In the genomic region with DNA sequence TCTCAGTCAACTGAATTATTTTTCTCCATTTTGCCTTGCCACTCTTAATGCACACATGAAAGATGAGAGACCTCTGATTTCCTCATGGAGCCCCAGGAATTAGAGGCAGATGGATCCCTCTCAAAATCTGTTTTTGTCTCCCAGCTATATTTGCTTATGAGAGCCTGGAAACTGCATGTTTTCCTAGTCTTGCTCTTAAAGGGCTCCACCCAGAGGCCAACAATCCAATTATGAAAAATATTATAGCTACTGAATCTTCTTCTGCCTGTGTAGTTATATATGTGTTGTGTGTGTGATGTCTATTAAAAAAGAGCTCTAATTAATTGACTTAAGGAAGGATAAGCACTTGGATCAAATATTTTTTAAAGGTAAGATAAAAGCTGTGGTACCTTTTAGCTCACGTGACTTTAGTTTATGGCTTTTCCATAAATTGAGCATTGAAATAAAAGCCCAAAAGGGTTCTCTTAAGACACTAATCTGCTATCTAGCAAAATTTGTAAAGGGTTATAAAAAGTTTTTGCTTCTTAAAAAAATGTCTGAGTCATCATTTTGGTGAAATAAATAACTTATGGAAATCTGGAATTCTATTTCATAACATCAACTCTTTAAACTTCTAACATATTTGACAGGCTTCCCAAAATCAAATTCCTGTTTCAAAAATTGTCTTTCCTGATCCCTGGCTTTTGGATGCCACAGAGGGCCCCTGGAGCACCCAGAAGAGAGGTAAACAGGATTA, we compare ENCODE assay signal across 10 cellular contexts. TPM values are rescaled to one million over a fixed set of nuclear protein-coding genes. Genes with fewer than 3 reads are reported as not detected.
A peak's percentile ranks its signal among the peaks of the same experiment; 100 is the strongest.
DNase-seq lines count a peak whose midpoint lies in the region; ATAC-seq and TF ChIP-seq lines count a peak whose summit lies in the region.
"Had no signal": no experiment of that assay in that cellular context is flagged by ENCODE, and none has a peak within 500 bp of the region (broad histone marks: within the 10 kb centered on the region; RNA-seq: fewer than 3 reads in every experiment).

No MANE protein-coding gene starts in this region.

- H2AFZ ChIP-seq in neural progenitor cell (replicated peaks), result no peak overlapping the region

- H3K4me3 ChIP-seq in neural progenitor cell (no peak overlapping the region), stomach (no peak overlapping the region)

- H3F3A ChIP-seq in neural progenitor cell (ENCODE audit: low read depth), result no peaks in the 10 kb centered on the region

- no peaks in the 10 kb centered on the region for H3K27me3 ChIP-seq in neural progenitor cell
- no peaks in the 10 kb centered on the region for H3K27me3 ChIP-seq in stomach

- no peaks in the 10 kb centered on the region for H3K36me3 Mint-ChIP-seq in neural progenitor cell
- H3K36me3 Mint-ChIP-seq: activated CD8-positive, alpha-beta memory T cell treated with anti-CD3 and anti-CD28 coated beads, Interleukin-2, amount 10 ng/mL, durations not matched to agents 7 days and 5 days; CD14-positive monocyte had no signal

- H3K4me1 ChIP-seq in neural progenitor cell (no peaks in the 10 kb centered on the region), stomach (no peaks in the 10 kb centered on the region)

- no peak overlapping the region for H3K4me3 Mint-ChIP-seq in neural progenitor cell
- H3K4me3 Mint-ChIP-seq in stimulated activated naive CD8-positive, alpha-beta T cell treated with anti-CD3 and anti-CD28 coated beads, Interleukin-15, amount 100 ng/mL, for 72 hours, result no peak overlapping the region
- H3K4me3 Mint-ChIP-seq: activated CD8-positive, alpha-beta memory T cell treated with anti-CD3 and anti-CD28 coated beads, Interleukin-2, amount 10 ng/mL, durations not matched to agents 7 days and 5 days; CD14-positive monocyte had no signal

- TF ChIP-seq CTCF in VCaP (conservative IDR thresholded peaks at IDR 0.05) (peak; percentile 89), neural progenitor cell (IDR thresholded peaks at IDR 0.05) (peak; percentile 7), stomach (IDR thresholded peaks at IDR 0.05) (no peak)

- H3K27me3 Mint-ChIP-seq in neural progenitor cell (ENCODE audit: insufficient read depth, low read depth), result peaks cover 3% of the 10 kb centered on the region
- no peaks in the 10 kb centered on the region for H3K27me3 Mint-ChIP-seq in stimulated activated naive CD8-positive, alpha-beta T cell treated with anti-CD3 and anti-CD28 coated beads, Interleukin-15, amount 100 ng/mL, for 72 hours

- H3K9me3 Mint-ChIP-seq in neural progenitor cell, result peaks cover 3% of the 10 kb centered on the region
- peaks cover 0 to 19% of the 10 kb centered on the region in 2 donors for H3K9me3 Mint-ChIP-seq in stimulated activated naive CD8-positive, alpha-beta T cell treated with anti-CD3 and anti-CD28 coated beads, Interleukin-15, amount 100 ng/mL, for 72 hours

- no peak overlapping the region for H3K9ac ChIP-seq in neural progenitor cell

- TF ChIP-seq EP300 in stomach (IDR thresholded peaks at IDR 0.05), result no peak

- peaks cover 6% of the 10 kb centered on the region for H3K4me1 Mint-ChIP-seq in neural progenitor cell
- no peaks in the 10 kb centered on the region for H3K4me1 Mint-ChIP-seq in stimulated activated naive CD8-positive, alpha-beta T cell treated with anti-CD3 and anti-CD28 coated beads, Interleukin-15, amount 100 ng/mL, for 72 hours
- H3K4me1 Mint-ChIP-seq: activated CD8-positive, alpha-beta memory T cell treated with anti-CD3 and anti-CD28 coated beads, Interleukin-2, amount 10 ng/mL, durations not matched to agents 7 days and 5 days; CD14-positive monocyte had no signal

- no peak overlapping the region for H3K4me2 ChIP-seq in neural progenitor cell

- no peak for ATAC-seq in stimulated activated naive CD8-positive, alpha-beta T cell treated with anti-CD3 and anti-CD28 coated beads, Interleukin-15, amount 100 ng/mL, for 72 hours
- ATAC-seq: activated CD8-positive, alpha-beta memory T cell treated with anti-CD3 and anti-CD28 coated beads, Interleukin-2, amount 10 ng/mL, durations not matched to agents 7 days and 5 days had no signal

- H3K27ac Mint-ChIP-seq in neural progenitor cell, result no peak overlapping the region
- H3K27ac Mint-ChIP-seq in stimulated activated naive CD8-positive, alpha-beta T cell treated with anti-CD3 and anti-CD28 coated beads, Interleukin-15, amount 100 ng/mL, for 72 hours, result no peak overlapping the region
- H3K27ac Mint-ChIP-seq: activated CD8-positive, alpha-beta memory T cell treated with anti-CD3 and anti-CD28 coated beads, Interleukin-2, amount 10 ng/mL, durations not matched to agents 7 days and 5 days; CD14-positive monocyte had no signal

- intact Hi-C loops in stomach (cut with DNase I; ENCODE audit: low total_unique reads), result no loop called here

- 77 to 88% (median 84%) methylated on average over 1 of the region's 1 CpG for WGBS in stomach, 5 donors

- TF ChIP-seq POLR2A in stomach (IDR thresholded peaks at IDR 0.05), result no peak

- H4K20me1 ChIP-seq in neural progenitor cell (ENCODE audit: low read depth), result no peaks in the 10 kb centered on the region

- peak overlapping the region; percentile 26 for H3K27ac ChIP-seq in VCaP
- H3K27ac ChIP-seq in neural progenitor cell, result no peak overlapping the region
- no peak overlapping the region for H3K27ac ChIP-seq in stomach

- no peaks in the 10 kb centered on the region for H3K36me3 ChIP-seq in neural progenitor cell
- no peaks in the 10 kb centered on the region for H3K36me3 ChIP-seq in stomach

- H3K79me2 ChIP-seq in neural progenitor cell (ENCODE audit: low read depth), result no peaks in the 10 kb centered on the region

- peak; percentile 3 for DNase-seq in SKM-1 (lab: John Stamatoyannopoulos, UW; ENCODE audit: unreplicated experiment)
- DNase-seq in SKM-1 treated with dmso at 0.1 percent for 144 hours (lab: John Stamatoyannopoulos, UW; ENCODE audit: unreplicated experiment), result no peak
- peak; percentile 86 for DNase-seq in NCI-H1694 treated with DMSO at 0.1 percent for 48 hours (lab: John Stamatoyannopoulos, UW)
- no peak for DNase-seq in neural progenitor cell (ENCODE audit: low spot score)
- DNase-seq in stimulated activated naive CD8-positive, alpha-beta T cell treated with anti-CD3 and anti-CD28 coated beads, Interleukin-15, amount 100 ng/mL, for 72 hours, result no peak
- DNase-seq in stomach, result no peak
- DNase-seq in dedifferentiated amniotic fluid mesenchymal stem cell (ENCODE audit: extremely low spot score), result no peak
- DNase-seq: activated CD8-positive, alpha-beta memory T cell treated with anti-CD3 and anti-CD28 coated beads, Interleukin-2, amount 10 ng/mL, durations not matched to agents 7 days and 5 days had no signal

- no peaks in the 10 kb centered on the region for H3K9me3 ChIP-seq in neural progenitor cell (ENCODE audit: low read depth)
- peaks cover 0 to 25% (median 14%) of the 10 kb centered on the region in 4 donors for H3K9me3 ChIP-seq in stomach

RNA-seq across cellular contexts. Expression of a gene that starts 31.2 kb away (rescaled TPM):
- total RNA-seq in neural progenitor cell (ENCODE audit: low replicate concordance) (not detected in 2 replicates), stomach (under 1 TPM in 2 of 5 donors, not detected in 3; 0.18 to 0.29 TPM)
- under 1 TPM in 2 of 3 donors, not detected in 1; 0.05 to 0.06 TPM for polyA plus RNA-seq in stomach
- total RNA-seq: activated CD8-positive, alpha-beta memory T cell treated with anti-CD3 and anti-CD28 coated beads, Interleukin-2, amount 10 ng/mL, durations not matched to agents 7 days and 5 days had no signal
- polyA plus RNA-seq: CD14-positive monocyte had no signal

RNA-seq across cellular contexts. Expression of a gene that starts 45.6 kb away (rescaled TPM):
- total RNA-seq in neural progenitor cell (ENCODE audit: low replicate concordance) (not detected in 2 replicates), stomach (not detected)
- not detected for polyA plus RNA-seq in stomach
- total RNA-seq: activated CD8-positive, alpha-beta memory T cell treated with anti-CD3 and anti-CD28 coated beads, Interleukin-2, amount 10 ng/mL, durations not matched to agents 7 days and 5 days had no signal
- polyA plus RNA-seq: CD14-positive monocyte had no signal

RNA-seq across cellular contexts. Expression of a gene that starts 59.0 kb away (rescaled TPM):
- total RNA-seq in neural progenitor cell (ENCODE audit: low replicate concordance) (76.7 and 83.1 TPM in 2 replicates), stomach (100 to 1,000 TPM in 1 of 5 donors, 10 to 100 TPM in 4; 56.5 to 116 (median 78.2) TPM)
- 10 to 100 TPM; 30.6 to 33.7 (median 32.7) TPM for polyA plus RNA-seq in stomach

Comparison
In these comparisons a context has a peak if more than half of its experiments do, and no peak if none do; other contexts are left out.
1. DNase-seq: peak in SKM-1 (single experiment) and NCI-H1694 treated with DMSO at 0.1 percent for 48 hours (single experiment); none in SKM-1 treated with dmso at 0.1 percent for 144 hours (single experiment), neural progenitor cell (single experiment), stimulated activated naive CD8-positive, alpha-beta T cell treated with anti-CD3 and anti-CD28 coated beads, Interleukin-15, amount 100 ng/mL, for 72 hours (0 of 2), stomach (single experiment) and dedifferentiated amniotic fluid mesenchymal stem cell (single experiment).
2. CTCF ChIP-seq: peak in VCaP (single experiment) and neural progenitor cell (single experiment); none in stomach (0 of 7).